1 cellular context compared by ENCODE assay signal in genomic region chr5:172802013-172802584, GRCh38.
TF ChIP-seq lines count a peak whose summit lies in the region.

No MANE protein-coding gene starts in this region.

TF ChIP-seq in IMR-90, 13 proteins besides CTCF, POLR2A, EP300 and RAD21:
- TF ChIP-seq RCOR1 (IDR thresholded peaks at IDR 0.05; ENCODE audit: insufficient replicate concordance, low read length) (no peak), FOS (IDR thresholded peaks at IDR 0.05; ENCODE audit: low read depth, low read length) (no peak), SMC3 (IDR thresholded peaks at IDR 0.05; ENCODE audit: low read depth, low read length) (no peak), MAFK (IDR thresholded peaks at IDR 0.05; ENCODE audit: low read depth, low read length) (no peak), ELK1 (IDR thresholded peaks at IDR 0.05; ENCODE audit: borderline replicate concordance, low read depth, low read length) (no peak), CEBPB (IDR thresholded peaks at IDR 0.05; ENCODE audit: low read depth, low read length) (no peak), USF2 (IDR thresholded peaks at IDR 0.05; ENCODE audit: low read depth, low read length) (no peak), NFE2L2 (IDR thresholded peaks at IDR 0.05; ENCODE audit: low read depth, low read length) (no peak), MXI1 (IDR thresholded peaks at IDR 0.05; ENCODE audit: borderline replicate concordance, low read depth, low read length) (no peak), RFX5 (IDR thresholded peaks at IDR 0.05; ENCODE audit: low read depth, low read length) (no peak), CHD1 (IDR thresholded peaks at IDR 0.05; ENCODE audit: low read depth, low read length) (no peak), BHLHE40 (IDR thresholded peaks at IDR 0.05; ENCODE audit: low read depth, low read length) (no peak), MAZ (IDR thresholded peaks at IDR 0.05; ENCODE audit: borderline replicate concordance, low read depth, low read length) (no peak)
TF ChIP-seq in IMR-90: peak in this region for 0.
